Comparison of ENCODE assay signal across 18 cellular contexts in the genomic region with DNA sequence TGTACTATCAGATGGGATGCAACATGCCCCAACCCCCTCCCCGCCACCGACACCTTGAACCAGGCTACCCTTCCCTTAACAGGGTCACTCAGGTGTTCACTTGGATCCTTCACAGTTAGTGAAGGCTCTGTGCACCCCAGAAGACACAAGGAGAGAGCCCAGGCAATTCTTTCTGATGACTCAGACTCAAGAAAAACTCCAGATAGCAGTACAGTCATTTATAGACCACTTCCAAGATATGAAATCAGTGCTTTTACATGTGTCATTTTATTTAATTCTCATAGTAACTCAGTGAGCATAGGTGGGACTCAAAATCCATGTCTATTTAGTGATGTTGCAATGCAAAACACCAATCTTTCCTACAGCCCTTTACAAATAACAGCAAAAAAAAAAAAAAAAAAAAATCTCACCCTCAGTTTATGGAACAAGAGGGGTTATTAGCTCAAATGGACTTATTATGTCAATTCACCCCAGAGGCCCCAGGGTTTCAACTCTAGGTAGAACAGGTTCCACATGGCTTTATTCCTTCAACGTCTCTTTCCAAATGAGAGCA.
DNase-seq lines count a peak whose midpoint lies in the region; ATAC-seq, FAIRE-seq and TF ChIP-seq lines count a peak whose summit lies in the region.
"Had no signal": no experiment of that assay in that cellular context is flagged by ENCODE, and none has a peak within 500 bp of the region (broad histone marks: within the 10 kb centered on the region; RNA-seq: fewer than 3 reads in every experiment).

No MANE protein-coding gene starts in this region.

- peaks cover 47% of the 10 kb centered on the region for H3K4me1 ChIP-seq in astrocyte (ENCODE audit: insufficient read depth, low read length)
- H3K4me1 ChIP-seq: Caco-2 had no signal

- H3K27me3 Mint-ChIP-seq in astrocyte (ENCODE audit: low read depth, unreplicated experiment): peaks cover 31% of the 10 kb centered on the region
- peaks cover 79 to 84% of the 10 kb centered on the region in 2 donors for H3K27me3 Mint-ChIP-seq in T-cell

- no peaks in the 10 kb centered on the region for H3K27me3 ChIP-seq in astrocyte (ENCODE audit: insufficient read depth, low read length)
- no peaks in the 10 kb centered on the region for H3K27me3 ChIP-seq in MG63

- peak overlapping the region; percentile 32 for H3K9ac ChIP-seq in astrocyte (ENCODE audit: low read length)
- H3K9ac ChIP-seq: KMS-11 had no signal

- CTCF ChIA-PET in T-cell (lab: Charles Lee): interaction anchor here in 1 of 2 donors (0.6 to 0.7 kb wide), 2 partner anchors 11 to 126 kb away, joined by 3 to 4 read pairs; no protein-coding TSS in a partner anchor

- POLR2A ChIA-PET in T-cell (lab: Charles Lee): no interaction called here

- H3K36me3 ChIP-seq in astrocyte (ENCODE audit: insufficient read depth, low read length) (no peaks in the 10 kb centered on the region), MG63 (no peaks in the 10 kb centered on the region)

- H2AFZ ChIP-seq in astrocyte (ENCODE audit: low read depth, low read length): no peak overlapping the region

- H3K4me3 ChIP-seq in astrocyte (ENCODE audit: insufficient read depth, low read depth, low read length): no peak overlapping the region
- no peak overlapping the region for H3K4me3 ChIP-seq in MG63

- H4K20me1 ChIP-seq in astrocyte (ENCODE audit: insufficient read depth, low read length): no peaks in the 10 kb centered on the region

- no peaks in the 10 kb centered on the region for H3K79me2 ChIP-seq in astrocyte (ENCODE audit: insufficient read depth, low read length)

- H3K36me3 Mint-ChIP-seq in astrocyte (ENCODE audit: low read depth, unreplicated experiment) (peaks cover 3% of the 10 kb centered on the region), T-cell (no peaks in the 10 kb centered on the region)
- H3K36me3 Mint-ChIP-seq: activated naive CD4-positive, alpha-beta T cell treated with anti-CD3 and anti-CD28 coated beads, Interleukin-2, amount 50 U/mL, for 24 hours had no signal

- peak overlapping the region; percentile 48 for H3K4me2 ChIP-seq in astrocyte (ENCODE audit: low read length)
- H3K4me2 ChIP-seq: KMS-11 had no signal

- H3K27ac ChIP-seq in astrocyte (ENCODE audit: low read depth, low read length): peak overlapping the region; percentile 56
- H3K27ac ChIP-seq: HL-60, KMS-11 had no signal

- H3K9me3 ChIP-seq in astrocyte (ENCODE audit: insufficient read depth, low read depth, low read length) (peaks cover 9% of the 10 kb centered on the region), MG63 (no peaks in the 10 kb centered on the region)

- H3K4me1 Mint-ChIP-seq in astrocyte (ENCODE audit: low read depth, unreplicated experiment): peaks cover 40% of the 10 kb centered on the region
- peaks cover 18 to 19% (median 19%) of the 10 kb centered on the region in 3 donors for H3K4me1 Mint-ChIP-seq in T-cell

- peak; percentile 40 for DNase-seq in AG20443 (ENCODE audit: low spot score)
- peak; percentile 67 for DNase-seq in LHCN-M2 (ENCODE audit: low read depth)
- DNase-seq in astrocyte (ENCODE audit: low read depth): peak; percentile 81
- peak; percentile 72 for DNase-seq in hepatic stellate cell (ENCODE audit: low spot score)
- DNase-seq in T-cell: no peak
- DNase-seq in MG63: no peak
- no peak for DNase-seq in GM20000 (ENCODE audit: low spot score)
- DNase-seq: activated CD4-positive, alpha-beta T cell treated with anti-CD3 and anti-CD28 coated beads, Interleukin-2, amount 50 U/mL, for 48 hours; activated T-cell treated with anti-CD3 and anti-CD28 coated beads, Interleukin-2, amount 50 U/mL, for 48 hours; AML-193; Caco-2; NCI-H1105 treated with DMSO at 0.1 percent for 48 hours; NCI-H774; stimulated activated CD4-positive, alpha-beta T cell treated with anti-CD3 and anti-CD28 coated beads, Interleukin-4, amount 100 ng/mL, for 24 hours had no signal

- TF ChIP-seq CTCF in astrocyte (IDR thresholded peaks at IDR 0.05; ENCODE audit: insufficient read depth, low read depth, low read length) (no peak), GM20000 (IDR thresholded peaks at IDR 0.05; ENCODE audit: extremely low read depth, missing control alignments) (no peak)

- ATAC-seq in T-cell (replicated peaks in 1 of 4) (no peak), HG03571 (IDR thresholded peaks at IDR 0.05; ENCODE audit: unreplicated experiment) (no peak)

- peak; percentile 54 for FAIRE-seq in astrocyte (lab: Jason Lieb, UNC)

- H3K9me3 Mint-ChIP-seq in astrocyte (ENCODE audit: unreplicated experiment) (peaks cover 16% of the 10 kb centered on the region), T-cell (no peaks in the 10 kb centered on the region)
- H3K9me3 Mint-ChIP-seq: activated naive CD4-positive, alpha-beta T cell treated with anti-CD3 and anti-CD28 coated beads, Interleukin-2, amount 50 U/mL, for 24 hours had no signal

- H3K4me3 Mint-ChIP-seq in astrocyte (ENCODE audit: unreplicated experiment): no peak overlapping the region
- no peak overlapping the region for H3K4me3 Mint-ChIP-seq in T-cell
- H3K4me3 Mint-ChIP-seq: activated naive CD4-positive, alpha-beta T cell treated with anti-CD3 and anti-CD28 coated beads, Interleukin-2, amount 50 U/mL, for 24 hours had no signal

- peak overlapping the region; percentile 85 for H3K27ac Mint-ChIP-seq in astrocyte (ENCODE audit: unreplicated experiment)
- H3K27ac Mint-ChIP-seq in T-cell: no peak overlapping the region
- H3K27ac Mint-ChIP-seq: activated naive CD4-positive, alpha-beta T cell treated with anti-CD3 and anti-CD28 coated beads, Interleukin-2, amount 50 U/mL, for 24 hours had no signal

Comparison
In these comparisons a context has a peak if more than half of its experiments do, and no peak if none do; other contexts are left out.
1. DNase-seq: peak in AG20443 (single experiment), LHCN-M2 (single experiment), astrocyte (single experiment) and hepatic stellate cell (single experiment); none in T-cell (0 of 34), MG63 (single experiment) and GM20000 (single experiment).